ENCODE assay signal across 16 cellular contexts in genomic region chr7:12052211-12052610, GRCh38.
DNase-seq lines count a peak whose midpoint lies in the region; ATAC-seq and TF ChIP-seq lines count a peak whose summit lies in the region.
"Had no signal": no experiment of that assay in that cellular context is flagged by ENCODE, and none has a peak within 500 bp of the region (broad histone marks: within the 10 kb centered on the region; RNA-seq: fewer than 3 reads in every experiment).

No MANE protein-coding gene starts in this region.

- intact Hi-C loops in IMR-90 (cut with micrococcal nuclease) (no loop called here), right cardiac atrium (cut with DNase I) (no loop called here)

- H3K27ac ChIP-seq in GM23248 = no peak overlapping the region
- H3K27ac ChIP-seq in IMR-90 (ENCODE audit: insufficient read depth, low read length) = no peak overlapping the region
- H3K27ac ChIP-seq in osteoblast (ENCODE audit: low read depth, low read length) = no peak overlapping the region
- H3K27ac ChIP-seq in right cardiac atrium (ENCODE audit: low read length) = no peak overlapping the region

- no peak overlapping the region for H4K8ac ChIP-seq in IMR-90 (ENCODE audit: low read depth in 2 of 2, low read length in 2 of 2)

- H2AFZ ChIP-seq in GM23248 = no peak overlapping the region
- no peak overlapping the region for H2AFZ ChIP-seq in IMR-90 (replicated peaks; ENCODE audit: low read length, poor library complexity)
- no peak overlapping the region for H2AFZ ChIP-seq in osteoblast (ENCODE audit: low read length)
- H2AFZ ChIP-seq: GM23338 had no signal

- no peak overlapping the region for H2BK120ac ChIP-seq in IMR-90 (ENCODE audit: low read depth, low read length)

- no peak for TF ChIP-seq CTCF in IMR-90 (conservative IDR thresholded peaks at IDR 0.05; ENCODE audit: low read depth, low read length)
- no peak for TF ChIP-seq CTCF in osteoblast (IDR thresholded peaks at IDR 0.05; ENCODE audit: extremely low read depth, low read depth, low read length)

- H4K20me1 ChIP-seq in GM23248 (ENCODE audit: insufficient read depth) = no peaks in the 10 kb centered on the region
- H4K20me1 ChIP-seq in IMR-90 (ENCODE audit: insufficient read depth, low read length) = no peaks in the 10 kb centered on the region
- no peaks in the 10 kb centered on the region for H4K20me1 ChIP-seq in osteoblast (ENCODE audit: insufficient read depth, low read length)

- H3K79me2 ChIP-seq in GM23248 (ENCODE audit: insufficient read depth) (no peaks in the 10 kb centered on the region), osteoblast (ENCODE audit: insufficient read depth, low read length) (no peaks in the 10 kb centered on the region)

- H3K4ac ChIP-seq in IMR-90 (ENCODE audit: low read depth, low read length) = no peak overlapping the region

- H2BK15ac ChIP-seq in IMR-90 (ENCODE audit: low read depth, low read length) = no peak overlapping the region

- no peak overlapping the region for H4K5ac ChIP-seq in IMR-90 (ENCODE audit: low read depth, low read length)

- H3K4me1 ChIP-seq in GM23248 (ENCODE audit: insufficient read depth) (no peaks in the 10 kb centered on the region), IMR-90 (ENCODE audit: control insufficient read depth, insufficient read depth, low read length) (peaks cover 5% of the 10 kb centered on the region), osteoblast (ENCODE audit: insufficient read depth, low read length) (no peaks in the 10 kb centered on the region), right cardiac atrium (ENCODE audit: control insufficient read depth, insufficient read depth, low read length) (no peaks in the 10 kb centered on the region)

- H2AK9ac ChIP-seq in IMR-90 (replicated peaks; ENCODE audit: low read depth, low read length, poor library complexity) = no peak overlapping the region

- H2AK5ac ChIP-seq in IMR-90 (ENCODE audit: low read depth, low read length) = no peak overlapping the region

- TF ChIP-seq POLR2A in IMR-90 (IDR thresholded peaks at IDR 0.05; ENCODE audit: low read depth, low read length) = no peak

- no peak overlapping the region for H3K18ac ChIP-seq in IMR-90 (ENCODE audit: low read depth, low read length)

- H3K4me3 ChIP-seq in GM23248 = no peak overlapping the region
- no peak overlapping the region for H3K4me3 ChIP-seq in IMR-90 (ENCODE audit: insufficient read depth, low read depth, low read length)
- no peak overlapping the region for H3K4me3 ChIP-seq in osteoblast (ENCODE audit: insufficient read depth, low read length)
- no peak overlapping the region for H3K4me3 ChIP-seq in right cardiac atrium (ENCODE audit: low read length)
- H3K4me3 ChIP-seq: GM23338 had no signal

- no peak overlapping the region for H4K91ac ChIP-seq in IMR-90 (ENCODE audit: insufficient read depth, low read depth, low read length)

- 48 to 56% methylated on average over 2 of the region's 2 CpGs for WGBS in GM23248 (ENCODE audit: low coverage in 1 of 2, low lambda C conversion rate in 2 of 2, missing lambda C conversion rate in 2 of 2), 2 experiments
- no CpG with 5 or more reads among the region's 2 CpGs for WGBS in IMR-90 (ENCODE audit: extremely low coverage in 2 of 2, insufficient read length in 1 of 2), 2 experiments
- WGBS in right cardiac atrium = 94% methylated on average over 2 of the region's 2 CpGs

- no peak overlapping the region for H3K4me2 ChIP-seq in GM23248 (ENCODE audit: unreplicated experiment)
- no peak overlapping the region for H3K4me2 ChIP-seq in IMR-90 (ENCODE audit: low read depth, low read length)
- H3K4me2 ChIP-seq in osteoblast (ENCODE audit: insufficient read depth, low read length) = no peak overlapping the region
- H3K4me2 ChIP-seq: GM23338 had no signal

- H3K9ac ChIP-seq in GM23248 (no peak overlapping the region), IMR-90 (ENCODE audit: low read depth, low read length) (no peak overlapping the region)

- POLR2A ChIA-PET in IMR-90 (lab: Charles Lee; ENCODE audit: unreplicated experiment) = no interaction called here

- dilution Hi-C loops in IMR-90 (cut with HindIII; ENCODE audit: low sequenced_read_pairs, unreplicated experiment) = no loop called here

- H3K36me3 ChIP-seq in GM23248 (ENCODE audit: low read depth) = no peaks in the 10 kb centered on the region
- H3K36me3 ChIP-seq in IMR-90 (ENCODE audit: control insufficient read depth, insufficient read depth, low read length) = no peaks in the 10 kb centered on the region
- H3K36me3 ChIP-seq in osteoblast (ENCODE audit: insufficient read depth, low read length) = no peaks in the 10 kb centered on the region

- H3K56ac ChIP-seq in IMR-90 (ENCODE audit: extremely low read depth, insufficient read depth, low read length) = no peak overlapping the region

- in situ Hi-C loops in GM23248 (cut with MboI) = no loop called here
- in situ Hi-C loops in IMR-90 (cut with MboI; ENCODE audit: low sequenced_read_pairs) = loop anchor here (25.0 kb wide), 2 partner anchors 435 to 615 kb away; no protein-coding TSS in a partner anchor

- H3K9me1 ChIP-seq in IMR-90 (ENCODE audit: insufficient read depth, low read length) = no peaks in the 10 kb centered on the region; the same call in 1 of the 2 replicates

- H2BK20ac ChIP-seq in IMR-90 (ENCODE audit: low read depth, low read length) = no peak overlapping the region

- H3K9me3 ChIP-seq in GM23248 (ENCODE audit: low read depth) (no peaks in the 10 kb centered on the region), IMR-90 (ENCODE audit: control insufficient read depth, insufficient read depth, low read length) (peaks cover 8% of the 10 kb centered on the region), osteoblast (ENCODE audit: low read depth, low read length) (peaks cover 2% of the 10 kb centered on the region), right cardiac atrium (ENCODE audit: control insufficient read depth, low read length) (no peaks in the 10 kb centered on the region)

- no peak overlapping the region for H2BK5ac ChIP-seq in IMR-90 (ENCODE audit: low read depth, low read length, poor library complexity, severe bottlenecking)

- no peaks in the 10 kb centered on the region for H3K79me1 ChIP-seq in IMR-90 (ENCODE audit: low read depth in 1 of 2, low read length in 2 of 2)

- peak; percentile 2 for DNase-seq in GM23248
- no peak for DNase-seq in IMR-90
- DNase-seq in fibroblast of gingiva (ENCODE audit: low read depth) = peak; percentile 41
- DNase-seq in iris pigment epithelial cell (ENCODE audit: low read depth) = peak; percentile 45
- no peak for DNase-seq in osteoblast (ENCODE audit: insufficient read length, low spot score, missing footprints)
- no peak for DNase-seq in right cardiac atrium
- DNase-seq: C1 segment of cervical spinal cord; Calu3; CD4-positive, alpha-beta memory T cell; COR-L47; DMS53; DMS79 treated with DMSO at 0.1 percent for 48 hours; GF-D8; H9 had no signal

- H3K14ac ChIP-seq in IMR-90 (replicated peaks; ENCODE audit: low read depth, low read length) = no peak overlapping the region

- BruUV-seq in IMR-90 (replicated peaks; lab: Mats Ljungman, UMichigan) = no TSS peak

- no peak for TF ChIP-seq RAD21 in IMR-90 (IDR thresholded peaks at IDR 0.05; ENCODE audit: low read length)

- CTCF ChIA-PET in IMR-90 (lab: Yijun Ruan, JAX) = no interaction called here

- H3K27me3 ChIP-seq in GM23248 (replicated peaks; ENCODE audit: insufficient read depth) (no peaks in the 10 kb centered on the region; the same call in 1 of the 2 replicates), IMR-90 (ENCODE audit: control insufficient read depth, insufficient read depth, low read length) (no peaks in the 10 kb centered on the region), osteoblast (ENCODE audit: insufficient read depth, low read length) (no peaks in the 10 kb centered on the region), right cardiac atrium (ENCODE audit: control insufficient read depth, insufficient read depth) (no peaks in the 10 kb centered on the region)

- no peaks in the 10 kb centered on the region; the same call in 1 of the 2 replicates for H3K9me2 ChIP-seq in GM23248 (ENCODE audit: insufficient read depth)

- H3K23ac ChIP-seq in IMR-90 (ENCODE audit: low read depth, low read length) = no peak overlapping the region

- H3F3A ChIP-seq in GM23248 (ENCODE audit: insufficient read depth) = no peaks in the 10 kb centered on the region

- ATAC-seq in IMR-90 (ENCODE audit: low read depth) (no peak), right cardiac atrium (no peak)
- ATAC-seq: GM23338, HCT116 had no signal

TF ChIP-seq in IMR-90, 13 proteins besides CTCF, POLR2A, EP300 and RAD21:
- TF ChIP-seq MAZ (IDR thresholded peaks at IDR 0.05; ENCODE audit: borderline replicate concordance, low read depth, low read length) = no peak
- peak; percentile 46; the same call in 1 of the 2 replicates for TF ChIP-seq CEBPB (IDR thresholded peaks at IDR 0.05; ENCODE audit: low read depth, low read length)
- no peak for TF ChIP-seq MAFK (IDR thresholded peaks at IDR 0.05; ENCODE audit: low read depth, low read length)

Comparison
In these comparisons a context has a peak if more than half of its experiments do, and no peak if none do; other contexts are left out.
1. DNase-seq: peak in GM23248 (single experiment), fibroblast of gingiva (single experiment) and iris pigment epithelial cell (single experiment); none in IMR-90 (single experiment), osteoblast (single experiment) and right cardiac atrium (0 of 3).